In the genomic region with DNA sequence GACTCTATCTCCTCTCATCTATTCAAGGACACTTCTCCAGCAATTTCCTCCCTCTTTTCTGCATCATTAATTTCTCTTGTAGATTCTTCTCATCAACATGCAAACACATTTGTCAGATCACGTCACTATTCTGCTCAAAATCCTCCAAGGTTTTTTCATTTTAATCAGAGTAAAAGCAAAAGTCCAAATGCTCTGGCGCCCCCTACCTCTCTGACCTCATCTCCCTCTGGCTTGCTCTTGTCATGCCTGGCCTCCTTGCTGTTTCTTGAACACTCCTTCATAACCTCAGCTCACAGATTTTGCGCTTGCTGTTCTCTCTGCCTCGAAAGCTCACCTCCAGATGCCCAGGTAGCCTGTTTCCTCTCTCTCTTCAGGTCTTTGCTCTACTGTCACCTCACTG, we compare ENCODE assay signal across 10 cellular contexts. TPM values are rescaled to one million over a fixed set of nuclear protein-coding genes. Genes with fewer than 3 reads are reported as not detected.
DNase-seq lines count a peak whose midpoint lies in the region; ATAC-seq, FAIRE-seq and TF ChIP-seq lines count a peak whose summit lies in the region.
"Had no signal": no experiment of that assay in that cellular context is flagged by ENCODE, and none has a peak within 500 bp of the region (broad histone marks: within the 10 kb centered on the region; RNA-seq: fewer than 3 reads in every experiment).

No MANE protein-coding gene starts in this region.

- no peaks in the 10 kb centered on the region for H3K4me1 Mint-ChIP-seq in activated T-helper 2 cell treated with anti-CD3 and anti-CD28 coated beads, Interferon-gamma antibody, Interleukin-2, Interleukin-4, amounts not matched to agents 10 μg/mL and 5 μg/mL and 100 μg/mL, durations not matched to agents 14 hours and 24 hours and 36 hours (ENCODE audit: low read depth)

- H3K9me3 Mint-ChIP-seq in activated T-helper 2 cell treated with anti-CD3 and anti-CD28 coated beads, Interferon-gamma antibody, Interleukin-2, Interleukin-4, amounts not matched to agents 10 μg/mL and 5 μg/mL and 100 μg/mL, durations not matched to agents 14 hours and 24 hours and 36 hours: no peaks in the 10 kb centered on the region

- no peaks in the 10 kb centered on the region for H3K9me3 ChIP-seq in A673 (ENCODE audit: low read depth, low read length, poor library complexity, severe bottlenecking)

- ATAC-seq in GM21825 (IDR thresholded peaks at IDR 0.05; ENCODE audit: unreplicated experiment): no peak

- CTCF ChIA-PET in A673 (lab: Charles Lee): no interaction called here

- no peak for FAIRE-seq in GM12891 (lab: Jason Lieb, UNC)

- no peak overlapping the region for H3K27ac ChIP-seq in A673 (ENCODE audit: low read depth, low read length, poor library complexity, severe bottlenecking)

- H3K36me3 ChIP-seq in A673 (ENCODE audit: insufficient read depth, low read length, poor library complexity, severe bottlenecking): peaks cover 53% of the 10 kb centered on the region

- in situ Hi-C loops in SK-MEL-5 (cut with HindIII; ENCODE audit: low pct_unique_long_range_greater_than_20kb, low sequenced_read_pairs): no loop called here

- DNase-seq in A673 (ENCODE audit: low spot score): peak; percentile 46
- peak; percentile 33 for DNase-seq in ELF-1 (ENCODE audit: low read depth, low spot score)
- DNase-seq in SK-MEL-5 (ENCODE audit: low read depth, low spot score): peak; percentile 60
- peak in 1 of 2 donors; percentile 50 for DNase-seq in foreskin fibroblast
- no peak for DNase-seq in GM12891 (ENCODE audit: insufficient read length, low spot score)
- no peak for DNase-seq in activated T-helper 2 cell treated with anti-CD3 and anti-CD28 coated beads, Interferon-gamma antibody, Interleukin-2, Interleukin-4, amounts not matched to agents 10 μg/mL and 5 μg/mL and 100 μg/mL, durations not matched to agents 14 hours and 24 hours and 36 hours (ENCODE audit: low spot score)
- no peak for DNase-seq in medulla oblongata (ENCODE audit: extremely low spot score)
- DNase-seq: NCI-H187 had no signal

- TF ChIP-seq CTCF in A673 (conservative IDR thresholded peaks at IDR 0.05; ENCODE audit: low read depth, low read length) (peak; percentile 62), foreskin fibroblast (IDR thresholded peaks at IDR 0.05; ENCODE audit: low read depth, low read length) (peak; percentile 42)

- H3K4me1 ChIP-seq in A673 (ENCODE audit: insufficient read depth, low read length, poor library complexity, severe bottlenecking): no peaks in the 10 kb centered on the region

- H3K36me3 Mint-ChIP-seq in activated T-helper 2 cell treated with anti-CD3 and anti-CD28 coated beads, Interferon-gamma antibody, Interleukin-2, Interleukin-4, amounts not matched to agents 10 μg/mL and 5 μg/mL and 100 μg/mL, durations not matched to agents 14 hours and 24 hours and 36 hours (ENCODE audit: low read depth): peaks cover 69% of the 10 kb centered on the region

- no peak overlapping the region for H3K4me3 Mint-ChIP-seq in activated T-helper 2 cell treated with anti-CD3 and anti-CD28 coated beads, Interferon-gamma antibody, Interleukin-2, Interleukin-4, amounts not matched to agents 10 μg/mL and 5 μg/mL and 100 μg/mL, durations not matched to agents 14 hours and 24 hours and 36 hours (ENCODE audit: low read depth)

- intact Hi-C loops in A673 (cut with micrococcal nuclease; ENCODE audit: unreplicated experiment): no loop called here
- intact Hi-C loops in activated T-helper 2 cell treated with anti-CD3 and anti-CD28 coated beads, Interferon-gamma antibody, Interleukin-2, Interleukin-4, amounts not matched to agents 10 μg/mL and 5 μg/mL and 100 μg/mL, durations not matched to agents 14 hours and 24 hours and 36 hours (cut with micrococcal nuclease): no loop called here

- no peak overlapping the region for H3K4me3 ChIP-seq in A673 (ENCODE audit: low read depth, low read length, poor library complexity, severe bottlenecking)
- no peak overlapping the region for H3K4me3 ChIP-seq in foreskin fibroblast (ENCODE audit: low read depth in 1 of 2, low read length in 2 of 2)

- no peaks in the 10 kb centered on the region for H3K27me3 Mint-ChIP-seq in activated T-helper 2 cell treated with anti-CD3 and anti-CD28 coated beads, Interferon-gamma antibody, Interleukin-2, Interleukin-4, amounts not matched to agents 10 μg/mL and 5 μg/mL and 100 μg/mL, durations not matched to agents 14 hours and 24 hours and 36 hours (ENCODE audit: low read depth)

- H3K27me3 ChIP-seq in A673 (replicated peaks; ENCODE audit: insufficient read depth, low read depth, low read length, poor library complexity): no peaks in the 10 kb centered on the region

- no TSS peak for BruUV-seq in A673 (replicated peaks; lab: Mats Ljungman, UMichigan)

- no peak overlapping the region for H3K27ac Mint-ChIP-seq in activated T-helper 2 cell treated with anti-CD3 and anti-CD28 coated beads, Interferon-gamma antibody, Interleukin-2, Interleukin-4, amounts not matched to agents 10 μg/mL and 5 μg/mL and 100 μg/mL, durations not matched to agents 14 hours and 24 hours and 36 hours

- POLR2A ChIA-PET in A673 (lab: Charles Lee; ENCODE audit: low non-redundant PET): interaction anchor here (0.6 kb wide), 1 partner anchor 245 kb away, joined by 3 read pairs; no protein-coding TSS in a partner anchor

- TF ChIP-seq POLR2A in GM12891 (IDR thresholded peaks at IDR 0.05; ENCODE audit: low read depth, low read length): no peak

TF ChIP-seq in GM12891, 5 proteins besides CTCF, POLR2A, EP300 and RAD21:
- TF ChIP-seq POLR2AphosphoS5 (IDR thresholded peaks at IDR 0.05; ENCODE audit: low read depth, low read length) (no peak), SPI1 (IDR thresholded peaks at IDR 0.05; ENCODE audit: low read depth, low read length) (no peak), POU2F2 (IDR thresholded peaks at IDR 0.05; ENCODE audit: low read depth, low read length) (no peak), TAF1 (IDR thresholded peaks at IDR 0.05; ENCODE audit: low read depth, low read length) (no peak), PAX5 (IDR thresholded peaks at IDR 0.05; ENCODE audit: insufficient read depth, low read length, severe bottlenecking) (no peak)

RNA-seq across cellular contexts. Expression of gene RTCB, which starts 22.4 kb away (rescaled TPM):
- 122 and 123 TPM in 2 replicates for total RNA-seq in A673 (2021)
- total RNA-seq in SK-MEL-5 (2014; rRNA removed; shearing (Covaris generic)): 188 and 212 TPM in 2 replicates
- 124 and 140 TPM in 2 replicates for polyA plus RNA-seq in SK-MEL-5 (2015; cell fraction: cytosol; rRNA removed)
- 94.4 and 118 TPM in 2 replicates for polyA plus RNA-seq in SK-MEL-5 (2015; cell fraction: nucleus; rRNA removed)
- 84.4 TPM for polyA plus RNA-seq in GM12891 (2012; ENCODE audit: low read depth, missing spikeins)
- 97.5 and 102 TPM in 2 replicates for total RNA-seq in activated T-helper 2 cell treated with anti-CD3 and anti-CD28 coated beads, Interferon-gamma antibody, Interleukin-2, Interleukin-4, amounts not matched to agents 10 μg/mL and 5 μg/mL and 100 μg/mL, durations not matched to agents 14 hours and 24 hours and 36 hours

RNA-seq across cellular contexts. Expression of gene RFPL3, which starts 32.0 kb away (rescaled TPM):
- not detected in 2 replicates for total RNA-seq in A673 (2021)
- total RNA-seq in SK-MEL-5 (2014; rRNA removed; shearing (Covaris generic)): not detected in 2 replicates
- polyA plus RNA-seq in SK-MEL-5 (2015; cell fraction: cytosol; rRNA removed): not detected in 2 replicates
- polyA plus RNA-seq in SK-MEL-5 (2015; cell fraction: nucleus; rRNA removed): not detected in 2 replicates
- polyA plus RNA-seq in GM12891 (2012; ENCODE audit: low read depth, missing spikeins): not detected
- total RNA-seq in activated T-helper 2 cell treated with anti-CD3 and anti-CD28 coated beads, Interferon-gamma antibody, Interleukin-2, Interleukin-4, amounts not matched to agents 10 μg/mL and 5 μg/mL and 100 μg/mL, durations not matched to agents 14 hours and 24 hours and 36 hours: not detected in 2 replicates
- total RNA-seq: temporal lobe had no signal

Comparison
In these comparisons a context has a peak if more than half of its experiments do, and no peak if none do; other contexts are left out.
1. DNase-seq: peak in A673 (single experiment), ELF-1 (single experiment) and SK-MEL-5 (single experiment); none in GM12891 (single experiment), activated T-helper 2 cell treated with anti-CD3 and anti-CD28 coated beads, Interferon-gamma antibody, Interleukin-2, Interleukin-4, amounts not matched to agents 10 μg/mL and 5 μg/mL and 100 μg/mL, durations not matched to agents 14 hours and 24 hours and 36 hours (single experiment) and medulla oblongata (single experiment).